ENCODE assay signal across 23 cellular contexts in genomic region chr4:110778526-110778925, GRCh38.
"Had no signal": no experiment of that assay in that cellular context is flagged by ENCODE, and none has a peak within 500 bp of the region (broad histone marks: within the 10 kb centered on the region; RNA-seq: fewer than 3 reads in every experiment).

No MANE protein-coding gene starts in this region.

- H3K4me3 Mint-ChIP-seq: activated CD4-positive, alpha-beta T cell treated with anti-CD3 and anti-CD28 coated beads for 36 hours; activated naive CD8-positive, alpha-beta T cell; activated T-helper 1 cell treated with anti-CD3 and anti-CD28 coated beads, Interleukin-12 subunit alpha, Interleukin-12 subunit beta, Interleukin-2, Interleukin-4 antibody, amounts not matched to agents 30 ng/mL and 10 ng/mL and 1 ng/mL, durations not matched to agents 14 hours and 24 hours and 36 hours; brain; memory B cell; naive B cell; neural crest cell; stimulated activated naive CD8-positive, alpha-beta T cell treated with anti-CD3 and anti-CD28 coated beads, Interleukin-15, amount 100 ng/mL, for 72 hours; T-helper 2 cell treated with Interferon-gamma antibody and Interleukin-4, amounts not matched to agents 5 μg/mL and 100 μg/mL, for 36 hours; WTC11 had no signal

- H3K27me3 Mint-ChIP-seq: activated naive CD8-positive, alpha-beta T cell; brain; stimulated activated naive CD8-positive, alpha-beta T cell treated with anti-CD3 and anti-CD28 coated beads, Interleukin-15, amount 100 ng/mL, for 72 hours had no signal

- H3K9me3 ChIP-seq: gastroesophageal sphincter, heart left ventricle, mucosa of descending colon, suprapubic skin, transverse colon, uterus had no signal

- H3K27me3 ChIP-seq: gastroesophageal sphincter, heart left ventricle, suprapubic skin, transverse colon, uterus had no signal

- H3K4me3 ChIP-seq: gastroesophageal sphincter, heart left ventricle, mucosa of descending colon, suprapubic skin, transverse colon, uterus had no signal

- H3K9me3 Mint-ChIP-seq: activated T-helper 1 cell treated with anti-CD3 and anti-CD28 coated beads, Interleukin-12 subunit alpha, Interleukin-12 subunit beta, Interleukin-2, Interleukin-4 antibody, amounts not matched to agents 30 ng/mL and 10 ng/mL and 1 ng/mL, durations not matched to agents 14 hours and 24 hours and 36 hours; memory B cell; neural crest cell; T-helper 2 cell treated with Interferon-gamma antibody and Interleukin-4, amounts not matched to agents 5 μg/mL and 100 μg/mL, for 36 hours; WTC11 had no signal

- ATAC-seq: activated CD4-positive, alpha-beta T cell treated with anti-CD3 and anti-CD28 coated beads for 36 hours; gastroesophageal sphincter; heart left ventricle; left ventricle myocardium superior; mucosa of descending colon; stimulated activated naive CD8-positive, alpha-beta T cell treated with anti-CD3 and anti-CD28 coated beads, Interleukin-15, amount 100 ng/mL, for 72 hours; WTC11 had no signal

- H3K27ac Mint-ChIP-seq: activated CD4-positive, alpha-beta T cell treated with anti-CD3 and anti-CD28 coated beads for 36 hours; activated naive CD8-positive, alpha-beta T cell; activated T-helper 1 cell treated with anti-CD3 and anti-CD28 coated beads, Interleukin-12 subunit alpha, Interleukin-12 subunit beta, Interleukin-2, Interleukin-4 antibody, amounts not matched to agents 30 ng/mL and 10 ng/mL and 1 ng/mL, durations not matched to agents 14 hours and 24 hours and 36 hours; brain; memory B cell; naive B cell; progenitor cell of endocrine pancreas; T-helper 2 cell treated with Interferon-gamma antibody and Interleukin-4, amounts not matched to agents 5 μg/mL and 100 μg/mL, for 36 hours; WTC11 had no signal

- H3K4me1 ChIP-seq: gastroesophageal sphincter, heart left ventricle, suprapubic skin, transverse colon, uterus had no signal

- H3K27ac ChIP-seq: gastroesophageal sphincter, heart left ventricle, suprapubic skin, transverse colon, uterus had no signal

- H3K4me1 Mint-ChIP-seq: activated CD4-positive, alpha-beta T cell treated with anti-CD3 and anti-CD28 coated beads for 36 hours; memory B cell; naive B cell; neural crest cell; stimulated activated naive CD8-positive, alpha-beta T cell treated with anti-CD3 and anti-CD28 coated beads, Interleukin-15, amount 100 ng/mL, for 72 hours; WTC11 had no signal

- H3K36me3 Mint-ChIP-seq: activated naive CD8-positive, alpha-beta T cell; brain; memory B cell; naive B cell; WTC11 had no signal

- FAIRE-seq: colon had no signal

- H3K36me3 ChIP-seq: gastroesophageal sphincter, heart left ventricle, suprapubic skin, transverse colon, uterus had no signal

- DNase-seq: activated CD4-positive, alpha-beta T cell treated with anti-CD3 and anti-CD28 coated beads for 36 hours; activated CD4-positive, alpha-beta T cell treated with anti-CD3 and anti-CD28 coated beads, Interleukin-2, amount 50 U/mL, for 48 hours; amniotic stem cell; central memory CD4-positive, alpha-beta T cell; heart left ventricle; left ventricle myocardium superior; mucosa of descending colon; naive B cell; stimulated activated CD4-positive, alpha-beta T cell treated with anti-CD3 and anti-CD28 coated beads, Interleukin-2, amount 100 ng/mL, for 24 hours; stimulated activated naive CD8-positive, alpha-beta T cell treated with anti-CD3 and anti-CD28 coated beads, Interleukin-15, amount 100 ng/mL, for 72 hours; transverse colon; uterus had no signal
